ENCODE assay signal across 14 cellular contexts in the genomic region with DNA sequence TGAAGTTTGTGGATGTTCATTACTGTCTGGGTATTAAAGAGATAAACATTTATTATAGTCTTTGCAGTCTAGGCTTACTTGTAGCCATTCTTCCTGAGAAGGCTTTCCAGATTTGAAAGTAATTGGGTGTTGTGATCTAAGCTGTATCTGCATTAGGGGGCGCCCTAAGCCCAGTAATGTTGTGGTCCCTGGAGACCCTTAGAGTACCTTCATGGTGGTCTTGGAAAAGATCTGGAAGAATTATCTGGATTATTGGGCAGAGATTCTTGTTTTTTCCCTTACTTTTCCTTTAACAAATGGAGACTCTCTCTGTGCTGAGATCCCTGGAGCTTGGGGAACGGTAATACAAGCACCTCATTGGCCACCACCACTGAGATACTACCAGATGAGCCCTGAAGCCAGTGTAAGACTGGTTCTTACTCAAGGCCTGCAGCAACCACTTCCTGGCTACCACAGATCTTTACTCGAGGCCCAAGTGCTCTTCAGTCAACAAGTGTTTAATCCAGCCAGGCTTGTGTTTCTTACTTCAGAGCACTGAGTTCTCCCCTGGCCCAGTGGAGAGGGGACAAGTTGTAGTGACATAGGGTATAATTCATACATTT.
DNase-seq lines count a peak whose midpoint lies in the region; ATAC-seq and TF ChIP-seq lines count a peak whose summit lies in the region.
"Had no signal": no experiment of that assay in that cellular context is flagged by ENCODE, and none has a peak within 500 bp of the region (broad histone marks: within the 10 kb centered on the region; RNA-seq: fewer than 3 reads in every experiment).

No MANE protein-coding gene starts in this region.

- no peaks in the 10 kb centered on the region for H3K36me3 ChIP-seq in MM.1S (replicated peaks; ENCODE audit: insufficient read depth, low read length)
- H3K36me3 ChIP-seq in osteoblast (ENCODE audit: insufficient read depth, low read length): no peaks in the 10 kb centered on the region
- H3K36me3 ChIP-seq: MG63, transverse colon had no signal

- H2AFZ ChIP-seq in MM.1S (ENCODE audit: low read length) (no peak overlapping the region), osteoblast (ENCODE audit: low read length) (no peak overlapping the region)

- DNase-seq in DMS53 (lab: John Stamatoyannopoulos, UW): peak; percentile 35
- no peak for DNase-seq in DMS53 treated with DMSO at 0.1 percent for 48 hours (lab: John Stamatoyannopoulos, UW; ENCODE audit: unreplicated experiment)
- DNase-seq in MM.1S: peak; percentile 16
- peak; percentile 40 for DNase-seq in choroid plexus epithelial cell (ENCODE audit: low read depth)
- no peak for DNase-seq in osteoblast (ENCODE audit: insufficient read length, low spot score, missing footprints)
- no peak for DNase-seq in COR-L47 (lab: John Stamatoyannopoulos, UW)
- no peak for DNase-seq in substantia nigra (lab: John Stamatoyannopoulos, UW)
- DNase-seq: 8988T, body of pancreas, MG63, transverse colon had no signal

- no peaks in the 10 kb centered on the region for H3F3A ChIP-seq in MM.1S (ENCODE audit: insufficient read depth, low read length)

- H3K4me3 ChIP-seq in MM.1S (ENCODE audit: low read length) (no peak overlapping the region), choroid plexus epithelial cell (ENCODE audit: low read depth, low read length) (no peak overlapping the region), osteoblast (ENCODE audit: insufficient read depth, low read length) (no peak overlapping the region)
- H3K4me3 ChIP-seq: body of pancreas, MG63, transverse colon had no signal

- H3K9me3 ChIP-seq in MM.1S (replicated peaks; ENCODE audit: insufficient read depth, low read length) (no peaks in the 10 kb centered on the region), osteoblast (ENCODE audit: low read depth, low read length) (no peaks in the 10 kb centered on the region)
- H3K9me3 ChIP-seq: MG63, transverse colon had no signal

- no peak for ATAC-seq in HG02588 (IDR thresholded peaks at IDR 0.05; ENCODE audit: unreplicated experiment)
- ATAC-seq: body of pancreas; naive thymus-derived CD8-positive, alpha-beta T cell had no signal

- H3K79me2 ChIP-seq in MM.1S (ENCODE audit: low read length) (no peaks in the 10 kb centered on the region), osteoblast (ENCODE audit: insufficient read depth, low read length) (no peaks in the 10 kb centered on the region)

- H4K20me1 ChIP-seq in MM.1S (ENCODE audit: insufficient read depth, low read length) (no peaks in the 10 kb centered on the region), osteoblast (ENCODE audit: insufficient read depth, low read length) (no peaks in the 10 kb centered on the region)

- H3K9ac ChIP-seq in MM.1S (ENCODE audit: low read length): no peak overlapping the region

- H3K4me2 ChIP-seq in MM.1S (ENCODE audit: low read depth, low read length) (no peak overlapping the region), osteoblast (ENCODE audit: insufficient read depth, low read length) (no peak overlapping the region)

- peak; percentile 37 for TF ChIP-seq CTCF in MM.1S (IDR thresholded peaks at IDR 0.05; ENCODE audit: low read length)
- TF ChIP-seq CTCF in choroid plexus epithelial cell (conservative IDR thresholded peaks at IDR 0.05; ENCODE audit: low read depth, low read length): peak; percentile 60
- peak; percentile 30 for TF ChIP-seq CTCF in osteoblast (IDR thresholded peaks at IDR 0.05; ENCODE audit: extremely low read depth, low read depth, low read length)

- no peaks in the 10 kb centered on the region for H3K9me2 ChIP-seq in MM.1S (replicated peaks; ENCODE audit: insufficient read depth, low read length)

- H3K27me3 ChIP-seq in MM.1S (replicated peaks; ENCODE audit: insufficient read depth, low read length): no peaks in the 10 kb centered on the region
- H3K27me3 ChIP-seq in osteoblast (ENCODE audit: insufficient read depth, low read length): no peaks in the 10 kb centered on the region
- H3K27me3 ChIP-seq: body of pancreas, MG63, transverse colon had no signal

- H3K27ac ChIP-seq in MM.1S (ENCODE audit: low read length) (no peak overlapping the region), osteoblast (ENCODE audit: low read depth, low read length) (no peak overlapping the region), substantia nigra (ENCODE audit: low read depth, low read length, poor library complexity, severe bottlenecking) (no peak overlapping the region)
- H3K27ac ChIP-seq: body of pancreas, RWPE1, transverse colon had no signal

- no peaks in the 10 kb centered on the region for H3K4me1 ChIP-seq in MM.1S (ENCODE audit: low read length)
- H3K4me1 ChIP-seq in osteoblast (ENCODE audit: insufficient read depth, low read length): no peaks in the 10 kb centered on the region
- H3K4me1 ChIP-seq: body of pancreas, transverse colon had no signal

Comparison
In these comparisons a context has a peak if more than half of its experiments do, and no peak if none do; other contexts are left out.
1. DNase-seq: peak in DMS53 (single experiment), MM.1S (single experiment) and choroid plexus epithelial cell (single experiment); none in DMS53 treated with DMSO at 0.1 percent for 48 hours (single experiment), osteoblast (single experiment), COR-L47 (single experiment) and substantia nigra (0 of 49).
2. Peak in every context shown above with its lines, with median percentiles within 50 percentile points of each other: CTCF ChIP-seq.